In genomic region chr18:7889515-7889914, GRCh38 we compare ENCODE assay signal across 17 cellular contexts.
"Had no signal": no experiment of that assay in that cellular context is flagged by ENCODE, and none has a peak within 500 bp of the region (broad histone marks: within the 10 kb centered on the region; RNA-seq: fewer than 3 reads in every experiment).

No MANE protein-coding gene starts in this region.

- DNase-seq: activated CD4-positive, alpha-beta T cell treated with anti-CD3 and anti-CD28 coated beads, Interleukin-2, amount 10 ng/mL, durations not matched to agents 24 days and 14 days; activated CD4-positive, alpha-beta T cell treated with anti-CD3 and anti-CD28 coated beads, Interleukin-2, amount 50 U/mL, for 48 hours; activated CD8-positive, alpha-beta memory T cell treated with anti-CD3 and anti-CD28 coated beads, Interleukin-2, amount 10 ng/mL, durations not matched to agents 7 days and 5 days; activated gamma-delta T cell; activated naive CD4-positive, alpha-beta T cell treated with anti-CD3 and anti-CD28 coated beads for 36 hours; activated T-cell treated with anti-CD3 and anti-CD28 coated beads, Interleukin-2, amount 50 U/mL, for 24 hours; amygdala; Kasumi-1; KBM-7; NCI-H1048; NCI-H146; NCI-H1930; NCI-H2107; NCI-H510A treated with DMSO at 0.1 percent for 48 hours; SHP77 treated with DMSO at 0.1 percent for 48 hours had no signal

- ATAC-seq: activated CD4-positive, CD25-positive, alpha-beta regulatory T cell treated with anti-CD3 and anti-CD28 coated beads, Interleukin-2, amount 50 U/mL, for 24 hours; activated CD8-positive, alpha-beta memory T cell treated with anti-CD3 and anti-CD28 coated beads, Interleukin-2, amount 10 ng/mL, durations not matched to agents 7 days and 5 days; activated T-helper 17 cell treated with anti-CD3 and anti-CD28 coated beads, Interleukin-2, amount 50 U/mL, for 72 hours had no signal
